ENCODE assay signal across 17 cellular contexts in the genomic region with DNA sequence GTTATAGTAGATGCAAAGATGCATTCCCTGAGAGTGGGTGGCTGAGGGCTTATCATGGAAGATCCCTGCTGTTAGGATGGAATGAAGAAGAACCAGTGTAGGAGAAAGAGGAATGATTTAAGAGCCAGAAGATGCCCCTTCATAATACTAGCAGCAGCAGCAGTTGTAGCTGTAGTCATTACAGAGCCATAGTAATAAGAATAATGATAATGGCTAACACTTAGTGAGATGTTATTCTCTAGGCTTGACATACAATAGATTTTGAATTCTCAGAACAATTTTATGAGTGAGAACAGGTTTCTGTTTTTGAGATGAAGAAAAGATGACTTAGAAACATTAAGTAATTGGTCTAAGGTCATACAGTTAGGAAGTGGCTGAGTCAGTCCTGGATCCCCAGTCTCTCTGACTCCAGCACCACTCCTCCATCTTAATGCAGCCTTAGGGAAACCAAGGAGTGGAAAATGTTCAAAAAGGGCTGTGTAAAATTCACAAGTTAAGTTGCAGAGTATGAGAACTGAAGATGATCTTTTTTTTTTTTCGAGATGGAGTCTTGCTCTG.
"Had no signal": no experiment of that assay in that cellular context is flagged by ENCODE, and none has a peak within 500 bp of the region (broad histone marks: within the 10 kb centered on the region; RNA-seq: fewer than 3 reads in every experiment).

No MANE protein-coding gene starts in this region.

- H3K27me3 ChIP-seq: dorsolateral prefrontal cortex, esophagus muscularis mucosa, gastrocnemius medialis, heart left ventricle, left lung had no signal

- DNase-seq: dermis blood vessel endothelial cell; dorsolateral prefrontal cortex; effector CD4-positive, alpha-beta T cell; effector memory CD4-positive, alpha-beta T cell; foreskin fibroblast; foreskin melanocyte; gastrocnemius medialis; heart left ventricle; hippocampal formation; left cardiac atrium; left lung; left ventricle myocardium superior; lower lobe of right lung; mesenchymal stem cell; midbrain had no signal

- H3K27ac ChIP-seq: coronary artery, dorsolateral prefrontal cortex, esophagus muscularis mucosa, gastrocnemius medialis, heart left ventricle, left lung, lower lobe of right lung had no signal

- H3K4me3 ChIP-seq: coronary artery, dorsolateral prefrontal cortex, esophagus muscularis mucosa, gastrocnemius medialis, heart left ventricle, left lung, lower lobe of right lung had no signal

- H3K4me1 ChIP-seq: gastrocnemius medialis, left lung, lower lobe of right lung had no signal

- H3K9me3 ChIP-seq: esophagus muscularis mucosa, gastrocnemius medialis, heart left ventricle, left lung, lower lobe of right lung had no signal

- H3K36me3 ChIP-seq: esophagus muscularis mucosa, gastrocnemius medialis, heart left ventricle, left lung, lower lobe of right lung had no signal
